33 cellular contexts compared by ENCODE assay signal in the genomic region with DNA sequence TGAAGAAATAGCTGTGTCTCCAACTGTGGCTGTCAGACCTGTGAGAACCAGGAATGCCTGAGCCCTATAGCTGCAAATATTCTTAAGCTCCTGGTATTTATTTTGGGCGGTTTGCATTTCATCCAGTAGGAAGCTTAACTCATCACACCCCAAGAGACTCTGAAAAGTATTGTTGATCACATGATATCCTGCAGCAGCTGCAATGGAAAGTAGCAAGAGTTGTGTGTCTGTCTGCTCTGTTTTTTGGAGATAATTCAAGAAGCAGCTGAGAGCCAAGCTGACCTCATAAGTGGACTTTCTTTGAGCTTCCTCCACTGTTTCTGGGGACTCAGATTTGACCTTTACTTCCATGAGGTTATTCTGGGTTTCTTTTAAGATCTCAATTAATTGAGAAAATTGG. TPM values are rescaled to one million over a fixed set of nuclear protein-coding genes. Genes with fewer than 3 reads are reported as not detected.
DNase-seq lines count a peak whose midpoint lies in the region; ATAC-seq and TF ChIP-seq lines count a peak whose summit lies in the region.
"Had no signal": no experiment of that assay in that cellular context is flagged by ENCODE, and none has a peak within 500 bp of the region (broad histone marks: within the 10 kb centered on the region; RNA-seq: fewer than 3 reads in every experiment).

No MANE protein-coding gene starts in this region.

- peak overlapping the region in 2 of 8 donors; percentile 27 to 31 for H3K4me3 Mint-ChIP-seq in CD4-positive, alpha-beta memory T cell
- H3K4me3 Mint-ChIP-seq in naive thymus-derived CD8-positive, alpha-beta T cell = peak overlapping the region in 2 of 10 donors; percentile 3 to 27
- H3K4me3 Mint-ChIP-seq: mesothelial cell of epicardium, nephron progenitor cell, T-helper 17 cell, type B pancreatic cell had no signal

- DNase-seq in CD4-positive, alpha-beta memory T cell = no peak
- DNase-seq in OCI-M1 (lab: John Stamatoyannopoulos, UW) (peak; percentile 4), fibroblast of peridontal ligament (ENCODE audit: extremely low read depth) (peak; percentile 23), smooth muscle cell (lab: John Stamatoyannopoulos, UW; ENCODE audit: unreplicated experiment) (no peak), NCI-H1417 (lab: John Stamatoyannopoulos, UW) (no peak)
- DNase-seq in naive thymus-derived CD8-positive, alpha-beta T cell = no peak
- DNase-seq: activated CD4-positive, alpha-beta T cell treated with anti-CD3 and anti-CD28 coated beads for 1 hour; activated CD8-positive, alpha-beta memory T cell treated with anti-CD3 and anti-CD28 coated beads for 24 hours; brain microvascular endothelial cell; effector CD8-positive, alpha-beta T cell; EL; erythroblast; gastrocnemius medialis; hypothalamus; NCI-H1105; NCI-H2029 treated with DMSO at 0.1 percent for 48 hours; NCI-H226; NCI-H82; nephron progenitor cell; ovary; RPMI8226; spleen; substantia nigra; T-helper 17 cell had no signal

- H4K20me1 ChIP-seq in smooth muscle cell (ENCODE audit: low read depth) = no peaks in the 10 kb centered on the region

- H3K27ac ChIP-seq in CD4-positive, alpha-beta memory T cell (ENCODE audit: low read depth, low read length) = no peak overlapping the region
- no peak overlapping the region for H3K27ac ChIP-seq in smooth muscle cell (ENCODE audit: low read depth)
- H3K27ac ChIP-seq: brain microvascular endothelial cell, C4-2B, gastrocnemius medialis, ovary, SK-N-MC, spleen had no signal

- H3K4me2 ChIP-seq in smooth muscle cell = no peak overlapping the region

- H3K27me3 Mint-ChIP-seq in CD4-positive, alpha-beta memory T cell = no peaks in the 10 kb centered on the region
- H3K27me3 Mint-ChIP-seq in naive thymus-derived CD8-positive, alpha-beta T cell = no peaks in the 10 kb centered on the region
- H3K27me3 Mint-ChIP-seq: T-helper 17 cell had no signal

- WGBS in smooth muscle cell (ENCODE audit: low lambda C conversion rate) = 71% methylated on average over 1 of the region's 1 CpG

- no peak overlapping the region for H3K4me3 ChIP-seq in CD4-positive, alpha-beta memory T cell (ENCODE audit: low read length in 2 of 2)
- no peak overlapping the region for H3K4me3 ChIP-seq in smooth muscle cell
- H3K4me3 ChIP-seq: gastrocnemius medialis, GM12878, ovary, SK-N-MC, spleen had no signal

- no peak for TF ChIP-seq CTCF in smooth muscle cell (IDR thresholded peaks at IDR 0.05; ENCODE audit: borderline replicate concordance, insufficient read depth, poor library complexity, severe bottlenecking)

- H3K9me3 ChIP-seq in CD4-positive, alpha-beta memory T cell (ENCODE audit: control insufficient read depth in 1 of 2, low read length in 2 of 2) = no peaks in the 10 kb centered on the region
- no peaks in the 10 kb centered on the region for H3K9me3 ChIP-seq in smooth muscle cell (replicated peaks; ENCODE audit: low read depth)
- H3K9me3 ChIP-seq: gastrocnemius medialis, ovary had no signal

- intact Hi-C loops in CD4-positive, alpha-beta memory T cell (cut with micrococcal nuclease) = no loop called here

- no peaks in the 10 kb centered on the region for H3F3A ChIP-seq in smooth muscle cell (ENCODE audit: low read depth)

- no peak overlapping the region for H2AFZ ChIP-seq in smooth muscle cell (ENCODE audit: low read depth)

- H3K4me1 ChIP-seq in CD4-positive, alpha-beta memory T cell (ENCODE audit: insufficient read depth, low read length) = peaks cover 76% of the 10 kb centered on the region
- H3K4me1 ChIP-seq in smooth muscle cell (ENCODE audit: low read depth) = no peaks in the 10 kb centered on the region
- H3K4me1 ChIP-seq: gastrocnemius medialis had no signal

- no peaks in the 10 kb centered on the region for H3K79me2 ChIP-seq in smooth muscle cell (ENCODE audit: low read depth)

- ATAC-seq in naive thymus-derived CD8-positive, alpha-beta T cell = no peak
- no peak for ATAC-seq in HG03457 (IDR thresholded peaks at IDR 0.05; ENCODE audit: unreplicated experiment)
- ATAC-seq: gastrocnemius medialis, GM12878, HCT116, left lobe of liver, T-helper 17 cell had no signal

- POLR2A ChIA-PET in CD4-positive, alpha-beta memory T cell (lab: Charles Lee; ENCODE audit: partially characterized antibody) = interaction anchor here (1.1 to 1.3 kb wide), 3 partner anchors 13 to 27 kb away, joined by 3 read pairs; no protein-coding TSS in a partner anchor
- POLR2A ChIA-PET in naive thymus-derived CD8-positive, alpha-beta T cell (lab: Charles Lee) = interaction anchor here (0.8 to 1.0 kb wide), 2 partner anchors 9 to 14 kb away, joined by 3 read pairs; no protein-coding TSS in a partner anchor

- H3K9ac ChIP-seq in smooth muscle cell (ENCODE audit: low read depth) = no peak overlapping the region

- H3K36me3 Mint-ChIP-seq in CD4-positive, alpha-beta memory T cell = peaks cover 71 to 80% of the 10 kb centered on the region in 2 donors
- H3K36me3 Mint-ChIP-seq in naive thymus-derived CD8-positive, alpha-beta T cell = peaks cover 52 to 79% (median 60%) of the 10 kb centered on the region in 3 donors
- H3K36me3 Mint-ChIP-seq: mesothelial cell of epicardium, type B pancreatic cell had no signal

- H3K27me3 ChIP-seq in CD4-positive, alpha-beta memory T cell (ENCODE audit: insufficient read depth, low read length) = no peaks in the 10 kb centered on the region
- no peaks in the 10 kb centered on the region for H3K27me3 ChIP-seq in smooth muscle cell (ENCODE audit: low read depth)
- H3K27me3 ChIP-seq: brain microvascular endothelial cell, gastrocnemius medialis, ovary, spleen had no signal

- H3K27ac Mint-ChIP-seq in CD4-positive, alpha-beta memory T cell = peak overlapping the region; percentile 0 to 86 (median 59)
- H3K27ac Mint-ChIP-seq in naive thymus-derived CD8-positive, alpha-beta T cell = peak overlapping the region in 7 of 10 donors; percentile 37 to 85 (median 58)
- H3K27ac Mint-ChIP-seq: mesothelial cell of epicardium, nephron progenitor cell, T-helper 17 cell, type B pancreatic cell had no signal

- peaks cover 18% of the 10 kb centered on the region for H3K36me3 ChIP-seq in CD4-positive, alpha-beta memory T cell (ENCODE audit: insufficient read depth, low read length)
- H3K36me3 ChIP-seq in smooth muscle cell (ENCODE audit: low read depth) = no peaks in the 10 kb centered on the region
- H3K36me3 ChIP-seq: brain microvascular endothelial cell, gastrocnemius medialis, ovary had no signal

- CTCF ChIA-PET in CD4-positive, alpha-beta memory T cell (lab: Charles Lee; ENCODE audit: partially characterized antibody) = interaction anchor here (0.9 to 7.5 kb wide), 6 partner anchors 9 to 36 kb away, joined by 3 to 63 read pairs (median 10); no protein-coding TSS in a partner anchor

- H3K4me1 Mint-ChIP-seq in CD4-positive, alpha-beta memory T cell = peaks cover 56 to 91% (median 77%) of the 10 kb centered on the region in 4 donors
- peaks cover 27 to 87% (median 66%) of the 10 kb centered on the region in 4 donors for H3K4me1 Mint-ChIP-seq in naive thymus-derived CD8-positive, alpha-beta T cell
- H3K4me1 Mint-ChIP-seq: mesothelial cell of epicardium, nephron progenitor cell had no signal

- peaks cover 0 to 33% (median 3%) of the 10 kb centered on the region in 8 donors for H3K9me3 Mint-ChIP-seq in CD4-positive, alpha-beta memory T cell
- H3K9me3 Mint-ChIP-seq in naive thymus-derived CD8-positive, alpha-beta T cell = peaks cover 0 to 81% (median 28%) of the 10 kb centered on the region in 9 donors
- H3K9me3 Mint-ChIP-seq: mesothelial cell of epicardium had no signal

RNA-seq across cellular contexts. Expression of a gene that starts 36.4 kb away (rescaled TPM):
- 10 to 100 TPM; 33.4 to 36.9 TPM for total RNA-seq in CD4-positive, alpha-beta memory T cell
- 10 to 100 TPM; 12.7 to 42.6 TPM for polyA plus RNA-seq in CD4-positive, alpha-beta memory T cell
- total RNA-seq in naive thymus-derived CD8-positive, alpha-beta T cell = 10 to 100 TPM; 27.5 to 30.1 TPM
- polyA plus RNA-seq in naive thymus-derived CD8-positive, alpha-beta T cell = 10 to 100 TPM; 16.2 to 23.6 (median 16.5) TPM
- total RNA-seq in smooth muscle cell = 64.0 and 132 TPM in 2 replicates
- 77.4 and 98.4 TPM in 2 replicates for polyA plus RNA-seq in smooth muscle cell

RNA-seq across cellular contexts. Expression of a gene that starts 52.2 kb away (rescaled TPM):
- total RNA-seq in CD4-positive, alpha-beta memory T cell = not detected
- not detected for polyA plus RNA-seq in CD4-positive, alpha-beta memory T cell
- total RNA-seq in naive thymus-derived CD8-positive, alpha-beta T cell = not detected
- polyA plus RNA-seq in naive thymus-derived CD8-positive, alpha-beta T cell = not detected
- total RNA-seq in smooth muscle cell = 0.13 and 0.72 TPM in 2 replicates
- polyA plus RNA-seq in smooth muscle cell = 0.23 TPM in 1 of 2 replicates, not detected in the other
- total RNA-seq: gastrocnemius medialis, left lobe of liver, M059J, T-helper 17 cell had no signal

Comparison
In these comparisons a context has a peak if more than half of its experiments do, and no peak if none do; other contexts are left out.
1. DNase-seq: peak in OCI-M1 (single experiment) and fibroblast of peridontal ligament (single experiment); none in CD4-positive, alpha-beta memory T cell (0 of 5), naive thymus-derived CD8-positive, alpha-beta T cell (0 of 10), smooth muscle cell (single experiment) and NCI-H1417 (0 of 3).